In genomic region chr6:146433881-146434741, GRCh38 we compare ENCODE assay signal across 10 cellular contexts.
DNase-seq lines count a peak whose midpoint lies in the region; ATAC-seq, FAIRE-seq and TF ChIP-seq lines count a peak whose summit lies in the region.
"Had no signal": no experiment of that assay in that cellular context is flagged by ENCODE, and none has a peak within 500 bp of the region (broad histone marks: within the 10 kb centered on the region; RNA-seq: fewer than 3 reads in every experiment).

No MANE protein-coding gene starts in this region.

- DNase-seq in AG09309 (ENCODE audit: low read depth): no peak
- peak; percentile 45 for DNase-seq in astrocyte of the hippocampus (ENCODE audit: low read depth, low spot score)
- no peak for DNase-seq in left ventricle myocardium inferior
- DNase-seq in osteocyte (ENCODE audit: extremely low spot score, unreplicated experiment): no peak
- no peak for DNase-seq in ACHN
- DNase-seq in GM12892 (ENCODE audit: insufficient read length): no peak
- no peak for DNase-seq in GM20000 (ENCODE audit: low spot score)
- DNase-seq: activated naive CD8-positive, alpha-beta T cell treated with anti-CD3 and anti-CD28 coated beads, Interleukin-2, amount 10 ng/mL, durations not matched to agents 7 days and 5 days; CD4-positive, alpha-beta T cell had no signal

- intact Hi-C loops in left ventricle myocardium inferior (cut with micrococcal nuclease): no loop called here

- H3K36me3 ChIP-seq in left ventricle myocardium inferior: no peaks in the 10 kb centered on the region

- H3K27ac Mint-ChIP-seq in osteocyte (ENCODE audit: unreplicated experiment): no peak overlapping the region
- H3K27ac Mint-ChIP-seq: activated naive CD8-positive, alpha-beta T cell treated with anti-CD3 and anti-CD28 coated beads, Interleukin-2, amount 10 ng/mL, durations not matched to agents 7 days and 5 days; CD4-positive, alpha-beta T cell had no signal

- no peaks in the 10 kb centered on the region for H3K9me3 Mint-ChIP-seq in osteocyte (ENCODE audit: unreplicated experiment)
- H3K9me3 Mint-ChIP-seq: activated naive CD8-positive, alpha-beta T cell treated with anti-CD3 and anti-CD28 coated beads, Interleukin-2, amount 10 ng/mL, durations not matched to agents 7 days and 5 days; CD4-positive, alpha-beta T cell had no signal

- peaks cover 21% of the 10 kb centered on the region for H3K27me3 ChIP-seq in left ventricle myocardium inferior (ENCODE audit: low read depth)

- peak overlapping the region; percentile 21 for H3K4me3 ChIP-seq in AG09309 (ENCODE audit: control insufficient read depth, low read depth, low read length)
- H3K4me3 ChIP-seq in left ventricle myocardium inferior: peak overlapping the region; percentile 55

- no peak overlapping the region for H3K27ac ChIP-seq in left ventricle myocardium inferior (replicated peaks)

- no peaks in the 10 kb centered on the region for H3K4me1 ChIP-seq in left ventricle myocardium inferior

- H3K4me3 Mint-ChIP-seq in osteocyte (ENCODE audit: unreplicated experiment): peak overlapping the region; percentile 61
- H3K4me3 Mint-ChIP-seq: CD4-positive, alpha-beta T cell had no signal

- H3K36me3 Mint-ChIP-seq in osteocyte (ENCODE audit: unreplicated experiment): no peaks in the 10 kb centered on the region
- H3K36me3 Mint-ChIP-seq: activated naive CD8-positive, alpha-beta T cell treated with anti-CD3 and anti-CD28 coated beads, Interleukin-2, amount 10 ng/mL, durations not matched to agents 7 days and 5 days had no signal

- ATAC-seq in GM18907 (IDR thresholded peaks at IDR 0.05; ENCODE audit: unreplicated experiment): no peak

- H3K27me3 Mint-ChIP-seq in osteocyte (ENCODE audit: unreplicated experiment): peaks cover 10% of the 10 kb centered on the region

- no peaks in the 10 kb centered on the region for H3K9me3 ChIP-seq in left ventricle myocardium inferior (replicated peaks)

- TF ChIP-seq POLR2A in GM12892 (IDR thresholded peaks at IDR 0.05; ENCODE audit: low read depth, low read length): no peak

- in situ Hi-C loops in ACHN (cut with HindIII; ENCODE audit: low pct_ligation_motif_present, low pct_unique_long_range_greater_than_20kb, low sequenced_read_pairs): no loop called here

- no peak for TF ChIP-seq CTCF in AG09309 (IDR thresholded peaks at IDR 0.05; ENCODE audit: control insufficient read depth, insufficient read depth, low read depth, low read length, missing control alignments)
- TF ChIP-seq CTCF in left ventricle myocardium inferior (IDR thresholded peaks at IDR 0.05; ENCODE audit: borderline replicate concordance): no peak
- TF ChIP-seq CTCF in osteocyte (IDR thresholded peaks at IDR 0.05): no peak
- TF ChIP-seq CTCF in GM20000 (IDR thresholded peaks at IDR 0.05; ENCODE audit: extremely low read depth, missing control alignments): no peak

- no peaks in the 10 kb centered on the region for H3K4me1 Mint-ChIP-seq in osteocyte (ENCODE audit: unreplicated experiment)
- H3K4me1 Mint-ChIP-seq: activated naive CD8-positive, alpha-beta T cell treated with anti-CD3 and anti-CD28 coated beads, Interleukin-2, amount 10 ng/mL, durations not matched to agents 7 days and 5 days had no signal

- FAIRE-seq in GM12892 (lab: Jason Lieb, UNC): no peak
